Comparison of ENCODE assay signal across 16 cellular contexts in the genomic region with DNA sequence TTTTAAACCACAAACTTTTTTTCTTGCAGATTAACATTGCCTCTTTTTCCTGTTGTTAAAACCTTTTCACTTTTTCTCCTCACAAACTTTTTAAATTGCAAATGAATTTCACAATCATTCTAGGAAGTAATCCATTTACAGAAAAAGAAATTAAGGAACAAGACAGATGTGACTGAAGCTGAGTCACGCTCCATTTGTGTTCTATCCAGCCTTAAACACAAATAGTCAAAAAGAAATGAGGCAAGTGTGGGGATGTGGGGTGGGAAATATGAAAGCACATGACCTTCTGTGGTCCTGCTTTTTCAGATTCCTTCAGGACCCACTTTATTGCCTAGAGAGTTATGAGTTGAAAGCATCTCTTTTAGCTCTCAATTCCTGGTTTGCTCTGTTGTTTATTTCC.
DNase-seq lines count a peak whose midpoint lies in the region; ATAC-seq and TF ChIP-seq lines count a peak whose summit lies in the region.
"Had no signal": no experiment of that assay in that cellular context is flagged by ENCODE, and none has a peak within 500 bp of the region (broad histone marks: within the 10 kb centered on the region; RNA-seq: fewer than 3 reads in every experiment).

No MANE protein-coding gene starts in this region.

- CTCF ChIA-PET in mammary epithelial cell (lab: Charles Lee; ENCODE audit: low non-redundant PET) = no interaction called here

- H3K36me3 ChIP-seq in mammary epithelial cell (ENCODE audit: insufficient read depth, low read length) = no peaks in the 10 kb centered on the region
- H3K36me3 ChIP-seq in iPS-20b (ENCODE audit: insufficient read depth, low read depth, low read length) = no peaks in the 10 kb centered on the region

- H3K4me3 ChIP-seq in NB4 (ENCODE audit: low read depth, low read length) (no peak overlapping the region), mammary epithelial cell (replicated peaks in 1 of 3; ENCODE audit: insufficient read depth in 1 of 3, low read depth in 2 of 3, low read length in 3 of 3) (no peak overlapping the region), iPS-20b (ENCODE audit: low read length) (no peak overlapping the region)
- H3K4me3 ChIP-seq: skin epidermis had no signal

- TF ChIP-seq POLR2A in NB4 (IDR thresholded peaks at IDR 0.05; ENCODE audit: extremely low read depth, insufficient read length) = no peak

- peak overlapping the region; percentile 9 for H3K4me2 ChIP-seq in mammary epithelial cell (ENCODE audit: insufficient read depth, low read depth, low read length)

- H3K9me3 ChIP-seq in mammary epithelial cell (replicated peaks; ENCODE audit: insufficient read depth, low read length) (no peaks in the 10 kb centered on the region), iPS-20b (ENCODE audit: insufficient read depth, low read depth, low read length) (no peaks in the 10 kb centered on the region)

- H3K9ac ChIP-seq in mammary epithelial cell (ENCODE audit: insufficient read depth, low read length) (no peak overlapping the region), iPS-20b (ENCODE audit: low read depth, low read length) (peak overlapping the region; percentile 49; the same call in 1 of the 2 replicates)

- no peak overlapping the region for H3K27ac ChIP-seq in mammary epithelial cell (ENCODE audit: insufficient read depth, low read depth, low read length)
- peak overlapping the region; percentile 86 for H3K27ac ChIP-seq in iPS-20b (ENCODE audit: low read length)
- H3K27ac ChIP-seq: epithelial cell of prostate, skin epidermis had no signal

- TF ChIP-seq CTCF in NB4 (IDR thresholded peaks at IDR 0.05; ENCODE audit: low read depth, low read length) (no peak), mammary epithelial cell (conservative IDR thresholded peaks at IDR 0.05 in 1 of 2, IDR thresholded peaks at IDR 0.05 in 1 of 2; ENCODE audit: extremely low read depth in 1 of 2, insufficient read depth in 1 of 2, low read depth in 1 of 2, low read length in 2 of 2) (no peak)

- in situ Hi-C loops in mammary epithelial cell (cut with MboI; ENCODE audit: low sequenced_read_pairs in 2 of 2) = no loop called here

- intact Hi-C loops in mammary epithelial cell (cut with micrococcal nuclease) = loop anchor here (5.0 kb wide), 1 partner anchor 45 kb away; no protein-coding TSS in a partner anchor

- WGBS in mammary epithelial cell (ENCODE audit: low coverage, missing lambda C conversion rate) = 94% methylated on average over 1 of the region's 1 CpG

- H2AFZ ChIP-seq in mammary epithelial cell (ENCODE audit: low read depth, low read length) = peak overlapping the region; percentile 67

- no TSS peak for BruUV-seq in mammary epithelial cell (replicated peaks; lab: Mats Ljungman, UMichigan)

- no peaks in the 10 kb centered on the region for H4K20me1 ChIP-seq in mammary epithelial cell (ENCODE audit: insufficient read depth, low read length)

- dilution Hi-C loops in mammary epithelial cell (cut with HindIII; ENCODE audit: low sequenced_read_pairs) = no loop called here

- ATAC-seq in HG02840 (IDR thresholded peaks at IDR 0.05; ENCODE audit: low FRiP score, unreplicated experiment) = no peak
- ATAC-seq: activated T-cell treated with anti-CD3 and anti-CD28 coated beads, Interleukin-2, amount 50 U/mL, for 72 hours; stimulated activated memory B cell treated with anti-CD40 and anti-IgM and Interleukin-4, amounts not matched to agents 10 μg/mL and 1 μg/mL and 100 μg/mL, for 72 hours had no signal

- peak; percentile 2 for DNase-seq in ELR (ENCODE audit: low read depth)
- peak; percentile 3 for DNase-seq in NB4 (ENCODE audit: low read depth)
- peak; percentile 16 for DNase-seq in mammary epithelial cell
- DNase-seq in superior temporal gyrus (ENCODE audit: extremely low spot score) = no peak
- DNase-seq in NCI-H2227 (lab: John Stamatoyannopoulos, UW; ENCODE audit: unreplicated experiment) = no peak
- no peak for DNase-seq in NCI-H526 (lab: John Stamatoyannopoulos, UW)
- DNase-seq: activated CD4-positive, alpha-beta T cell treated with anti-CD3 and anti-CD28 coated beads, Interleukin-2, amount 50 U/mL, for 48 hours; activated T-cell treated with anti-CD3 and anti-CD28 coated beads, Interleukin-2, amount 50 U/mL, for 72 hours; NCI-H187; NCI-H774; T1000 had no signal

- H3K79me2 ChIP-seq in mammary epithelial cell (ENCODE audit: insufficient read depth, low read length) = no peaks in the 10 kb centered on the region

- no peaks in the 10 kb centered on the region for H3K27me3 ChIP-seq in mammary epithelial cell (ENCODE audit: insufficient read depth, low read length)
- no peaks in the 10 kb centered on the region for H3K27me3 ChIP-seq in iPS-20b (ENCODE audit: insufficient read depth, low read length)

- H3K4me1 ChIP-seq in mammary epithelial cell (ENCODE audit: insufficient read depth, low read length) (peaks cover 4% of the 10 kb centered on the region), iPS-20b (ENCODE audit: insufficient read depth, low read length) (peaks cover 60% of the 10 kb centered on the region)

Comparison
In these comparisons a context has a peak if more than half of its experiments do, and no peak if none do; other contexts are left out.
1. DNase-seq: peak in ELR (single experiment), NB4 (single experiment) and mammary epithelial cell (single experiment); none in superior temporal gyrus (single experiment), NCI-H2227 (single experiment) and NCI-H526 (0 of 2).